Comparison of ENCODE assay signal across 12 cellular contexts in genomic region chr2:70920367-70920715, GRCh38. TPM values are rescaled to one million over a fixed set of nuclear protein-coding genes. Genes with fewer than 3 reads are reported as not detected.
"Had no signal": no experiment of that assay in that cellular context is flagged by ENCODE, and none has a peak within 500 bp of the region (broad histone marks: within the 10 kb centered on the region; RNA-seq: fewer than 3 reads in every experiment).

No MANE protein-coding gene starts in this region.

- H3K4me3 ChIP-seq: dorsolateral prefrontal cortex, lung, thyroid gland, uterus had no signal

- H3K27ac ChIP-seq: dorsolateral prefrontal cortex, thyroid gland, uterus had no signal

- DNase-seq: kidney had no signal

- H3K9me3 Mint-ChIP-seq: activated naive CD4-positive, alpha-beta T cell treated with anti-CD3 and anti-CD28 coated beads, Interleukin-2, amount 50 U/mL, for 72 hours; T-helper 1 cell treated with Interleukin-12 subunit alpha and Interleukin-12 subunit beta and Interleukin-4 antibody, amounts not matched to agents 30 μg/mL and 1 μg/mL, for 36 hours had no signal

- H3K27me3 ChIP-seq: thyroid gland, uterus had no signal

- H3K27ac Mint-ChIP-seq: activated naive CD4-positive, alpha-beta T cell treated with anti-CD3 and anti-CD28 coated beads, Interleukin-2, amount 50 U/mL, for 72 hours; mesothelial cell of epicardium; nephron progenitor cell; T-helper 1 cell treated with Interleukin-12 subunit alpha and Interleukin-12 subunit beta and Interleukin-4 antibody, amounts not matched to agents 30 μg/mL and 1 μg/mL, for 36 hours had no signal

- H3K4me3 Mint-ChIP-seq: mesothelial cell of epicardium; nephron progenitor cell; T-helper 1 cell treated with Interleukin-12 subunit alpha and Interleukin-12 subunit beta and Interleukin-4 antibody, amounts not matched to agents 30 μg/mL and 1 μg/mL, for 36 hours had no signal

- H3K9me3 ChIP-seq: thyroid gland, uterus had no signal

- H3K4me1 Mint-ChIP-seq: mesothelial cell of epicardium had no signal

- H3K36me3 Mint-ChIP-seq: activated naive CD4-positive, alpha-beta T cell treated with anti-CD3 and anti-CD28 coated beads, Interleukin-2, amount 50 U/mL, for 72 hours; mesothelial cell of epicardium had no signal

- H3K4me1 ChIP-seq: thyroid gland, uterus had no signal

- H3K36me3 ChIP-seq: thyroid gland, uterus had no signal

RNA-seq across cellular contexts. Expression of gene ATP6V1B1, which starts 15.4 kb away (rescaled TPM):
- total RNA-seq: frontal cortex, left lobe of liver, mesothelial cell of epicardium, subcutaneous adipose tissue, thyroid gland had no signal

RNA-seq across cellular contexts. Expression of gene VAX2, which starts 20.0 kb away (rescaled TPM):
- total RNA-seq: frontal cortex, left lobe of liver had no signal
